24 cellular contexts compared by ENCODE assay signal in the genomic region with DNA sequence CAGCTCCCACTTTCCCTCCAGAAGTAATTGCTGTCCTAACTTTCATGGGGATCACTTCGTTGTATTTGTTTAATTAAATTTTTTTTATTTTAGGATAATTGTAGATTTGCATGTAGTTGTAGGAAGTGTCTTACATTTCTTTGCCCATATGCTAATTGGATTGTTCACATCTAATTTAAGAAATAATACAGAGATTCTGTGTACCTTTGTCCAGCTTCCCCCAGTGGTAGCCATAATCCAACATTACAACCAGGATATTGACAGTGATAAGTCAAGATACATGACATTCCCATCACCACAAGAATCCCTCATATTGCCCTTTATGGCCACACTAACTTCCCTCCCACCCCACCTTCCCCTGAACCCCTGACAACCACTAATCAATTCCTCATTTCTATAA.
"Had no signal": no experiment of that assay in that cellular context is flagged by ENCODE, and none has a peak within 500 bp of the region (broad histone marks: within the 10 kb centered on the region; RNA-seq: fewer than 3 reads in every experiment).

No MANE protein-coding gene starts in this region.

- H3K4me3 ChIP-seq: stomach, suprapubic skin, testis, thoracic aorta, thyroid gland, tibial artery, tibial nerve, transverse colon, upper lobe of left lung, upper lobe of right lung, uterus, vagina had no signal

- DNase-seq: stimulated activated CD4-positive, alpha-beta T cell treated with anti-CD3 and anti-CD28 coated beads, Interleukin-2, amount 100 ng/mL, for 48 hours; stimulated activated CD4-positive, alpha-beta T cell treated with anti-CD3 and anti-CD28 coated beads, Interleukin-4, amount 100 ng/mL, for 1 hour; stimulated activated CD4-positive, alpha-beta T cell treated with anti-CD3 and anti-CD28 coated beads, Interleukin-4, amount 100 ng/mL, for 24 hours; stimulated activated CD4-positive, alpha-beta T cell treated with anti-CD3 and anti-CD28 coated beads, Interleukin-4, amount 100 ng/mL, for 4 hours; stimulated activated CD8-positive, alpha-beta memory T cell treated with anti-CD3 and anti-CD28 coated beads, Interleukin-4, amount 100 ng/mL, for 48 hours; stimulated activated naive B cell treated with anti-CD40 and anti-IgM and Interleukin-4, amounts not matched to agents 10 μg/mL and 1 μg/mL and 100 μg/mL, for 72 hours; stimulated activated naive CD4-positive, alpha-beta T cell; stimulated activated naive CD4-positive, alpha-beta T cell treated with Interleukin-2 at 50 U/mL for 16 hours; stimulated activated naive CD8-positive, alpha-beta T cell treated with anti-CD3 and anti-CD28 coated beads, Interleukin-15, amount 100 ng/mL, for 72 hours; stimulated activated naive CD8-positive, alpha-beta T cell treated with anti-CD3 and anti-CD28 coated beads, Interleukin-15, Interleukin-2, amounts not matched to agents 100 U/mL and 50 U/mL, for 24 hours; stomach; substantia nigra; testis; thyroid gland; tibial artery; transverse colon; trophoblast cell; upper lobe of left lung; upper lobe of right lung; uterus had no signal

- H3K4me1 ChIP-seq: stomach, suprapubic skin, testis, thyroid gland, tibial artery, tibial nerve, upper lobe of right lung, uterus, vagina had no signal

- H3K27ac ChIP-seq: stomach, suprapubic skin, testis, thoracic aorta, thyroid gland, tibial artery, tibial nerve, transverse colon, upper lobe of left lung, upper lobe of right lung, uterus, vagina had no signal

- H3K36me3 ChIP-seq: stomach, suprapubic skin, thoracic aorta, thyroid gland, tibial artery, tibial nerve, transverse colon, upper lobe of left lung, upper lobe of right lung, uterus, vagina had no signal

- H3K9me3 ChIP-seq: stomach, suprapubic skin, testis, thoracic aorta, thyroid gland, tibial artery, transverse colon, upper lobe of left lung, upper lobe of right lung, uterus, vagina had no signal
